30 cellular contexts compared by ENCODE assay signal in the genomic region with DNA sequence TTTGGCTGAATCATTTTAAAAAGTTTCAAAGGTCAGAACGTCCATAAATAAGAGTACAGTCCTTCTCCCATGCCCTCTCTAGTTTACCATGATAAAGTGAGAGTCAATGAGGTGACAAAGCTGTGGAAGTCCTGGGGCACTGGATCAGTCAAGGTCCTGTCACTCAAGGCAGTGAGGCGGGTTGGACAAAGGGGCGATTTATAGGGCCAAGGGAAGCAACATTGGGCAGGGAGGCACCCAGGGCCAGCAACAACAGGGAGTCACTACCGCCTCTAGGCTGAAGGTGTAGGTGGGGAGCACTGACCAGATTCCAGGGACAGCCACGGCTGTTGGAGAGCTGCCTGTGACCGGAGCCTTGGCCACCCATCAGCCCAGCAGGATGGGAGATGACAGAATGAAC.
"Had no signal": no experiment of that assay in that cellular context is flagged by ENCODE, and none has a peak within 500 bp of the region (broad histone marks: within the 10 kb centered on the region; RNA-seq: fewer than 3 reads in every experiment).

No MANE protein-coding gene starts in this region.

- ATAC-seq: activated CD8-positive, alpha-beta memory T cell treated with anti-CD3 and anti-CD28 coated beads, Interleukin-2, amount 10 ng/mL, durations not matched to agents 7 days and 5 days; activated CD8-positive, alpha-beta T cell treated with anti-CD3 and anti-CD28 coated beads for 36 hours; activated naive CD8-positive, alpha-beta T cell treated with anti-CD3 and anti-CD28 coated beads, Interleukin-2, amount 50 U/mL, for 24 hours; body of pancreas had no signal

- DNase-seq: activated B cell treated with CpG ODN at 0.5 μM for 24 hours; activated CD4-positive, alpha-beta memory T cell treated with anti-CD3 and anti-CD28 coated beads for 36 hours; activated CD4-positive, alpha-beta T cell treated with anti-CD3 and anti-CD28 coated beads for 4 hours; activated CD4-positive, alpha-beta T cell treated with anti-CD3 and anti-CD28 coated beads, Interleukin-2, amount 10 ng/mL, durations not matched to agents 24 days and 14 days; activated CD4-positive, alpha-beta T cell treated with anti-CD3 and anti-CD28 coated beads, Interleukin-2, amount 50 U/mL, for 1 hour; activated CD4-positive, alpha-beta T cell treated with anti-CD3 and anti-CD28 coated beads, Interleukin-2, amount 50 U/mL, for 4 hours; activated CD4-positive, CD25-positive, alpha-beta regulatory T cell treated with anti-CD3 and anti-CD28 coated beads, Interleukin-2, amount 50 U/mL, for 72 hours; activated CD8-positive, alpha-beta memory T cell treated with anti-CD3 and anti-CD28 coated beads, Interleukin-2, amount 10 ng/mL, durations not matched to agents 7 days and 5 days; activated CD8-positive, alpha-beta memory T cell treated with anti-CD3 and anti-CD28 coated beads, Interleukin-2, amount 50 U/mL, for 48 hours; activated CD8-positive, alpha-beta T cell treated with anti-CD3 and anti-CD28 coated beads for 36 hours; activated effector memory CD4-positive, alpha-beta T cell treated with Interleukin-2 at 50 U/mL for 16 hours; activated gamma-delta T cell; activated naive CD4-positive, alpha-beta T cell treated with anti-CD3 and anti-CD28 coated beads, Interleukin-2, amount 50 U/mL, for 16 hours; activated naive CD4-positive, alpha-beta T cell treated with Interleukin-2 at 50 U/mL for 16 hours; activated naive CD8-positive, alpha-beta T cell treated with anti-CD3 and anti-CD28 coated beads, Interleukin-2, amount 10 ng/mL, durations not matched to agents 7 days and 5 days; activated naive CD8-positive, alpha-beta T cell treated with anti-CD3 and anti-CD28 coated beads, Interleukin-2, amount 50 U/mL, for 24 hours; activated T-cell treated with anti-CD3 and anti-CD28 coated beads, Interleukin-2, amount 50 U/mL, for 24 hours; activated T-cell treated with anti-CD3 and anti-CD28 coated beads, Interleukin-2, amount 50 U/mL, for 48 hours; amniotic stem cell; aorta; body of pancreas; brain microvascular endothelial cell; central memory CD4-positive, alpha-beta T cell; T-helper 1 cell; T-helper 2 cell; T-helper 9 cell had no signal

- H3K36me3 ChIP-seq: brain microvascular endothelial cell, breast epithelium had no signal

- H3K4me1 ChIP-seq: body of pancreas, breast epithelium had no signal

- H3K4me3 ChIP-seq: body of pancreas, breast epithelium had no signal

- H3K9me3 ChIP-seq: body of pancreas, breast epithelium had no signal

- FAIRE-seq: astrocyte, TTC549 had no signal

- H3K27me3 ChIP-seq: body of pancreas, brain microvascular endothelial cell, breast epithelium had no signal

- H3K27ac ChIP-seq: body of pancreas, brain microvascular endothelial cell, breast epithelium, VCaP had no signal
